ENCODE assay signal across 8 cellular contexts in the genomic region with DNA sequence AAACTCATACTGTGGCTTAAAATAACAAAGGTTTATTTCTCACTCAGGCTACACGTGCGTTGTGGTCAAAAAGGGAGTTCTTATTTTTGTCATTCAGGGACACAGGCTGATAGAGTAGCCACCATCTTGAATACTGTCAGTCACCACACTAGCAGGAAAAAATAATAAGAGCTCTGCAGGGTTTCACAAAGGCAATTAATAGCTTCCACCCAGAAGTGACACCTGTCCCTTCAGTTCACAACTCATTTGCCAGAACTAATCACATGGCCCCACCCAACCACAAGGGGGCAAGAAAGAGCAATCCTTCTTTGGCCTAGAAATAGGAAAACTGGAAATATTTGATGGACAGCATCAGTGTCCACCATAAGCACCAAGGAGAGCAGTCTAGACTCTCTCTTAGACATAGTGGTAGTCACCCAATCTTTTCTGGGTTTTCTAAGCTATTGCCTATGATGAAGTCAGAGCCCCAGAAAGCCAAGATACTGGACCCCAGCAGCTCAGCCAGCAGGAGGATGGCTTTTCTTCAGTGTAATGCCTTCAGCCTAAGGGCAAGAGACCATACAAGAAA. TPM values are rescaled to one million over a fixed set of nuclear protein-coding genes. Genes with fewer than 3 reads are reported as not detected.
DNase-seq lines count a peak whose midpoint lies in the region; ATAC-seq, FAIRE-seq and TF ChIP-seq lines count a peak whose summit lies in the region.

No MANE protein-coding gene starts in this region.

- DNase-seq in CD1c-positive myeloid dendritic cell (ENCODE audit: extremely low spot score) (peak; percentile 71), GM19239 (ENCODE audit: insufficient read length, low spot score) (no peak), NCI-H526 (lab: John Stamatoyannopoulos, UW) (peak; percentile 61 to 83), kidney epithelial cell (ENCODE audit: low read depth) (no peak), GDM1 (lab: John Stamatoyannopoulos, UW) (no peak), amniotic stem cell (lab: John Stamatoyannopoulos, UW) (no peak)

- no peak overlapping the region for H3K27ac Mint-ChIP-seq in activated T-helper 17 cell treated with anti-CD3 and anti-CD28 coated beads, Interleukin-2, amount 50 U/mL, for 72 hours

- H3K4me3 ChIP-seq in kidney epithelial cell (ENCODE audit: low read depth, low read length): no peak overlapping the region

- no peak overlapping the region for H3K4me3 Mint-ChIP-seq in activated T-helper 17 cell treated with anti-CD3 and anti-CD28 coated beads, Interleukin-2, amount 50 U/mL, for 72 hours

- H3K27me3 ChIP-seq in kidney epithelial cell (ENCODE audit: control insufficient read depth, insufficient read depth, low read length): peaks cover 43% of the 10 kb centered on the region

- peaks cover 34% of the 10 kb centered on the region for H3K27me3 Mint-ChIP-seq in activated T-helper 17 cell treated with anti-CD3 and anti-CD28 coated beads, Interleukin-2, amount 50 U/mL, for 72 hours

- peak; percentile 78 for FAIRE-seq in GM19239 (lab: Jason Lieb, UNC)

- H3K4me1 Mint-ChIP-seq in activated T-helper 17 cell treated with anti-CD3 and anti-CD28 coated beads, Interleukin-2, amount 50 U/mL, for 72 hours: peaks cover 6% of the 10 kb centered on the region

- H3K36me3 Mint-ChIP-seq in activated T-helper 17 cell treated with anti-CD3 and anti-CD28 coated beads, Interleukin-2, amount 50 U/mL, for 72 hours (ENCODE audit: low read depth): no peaks in the 10 kb centered on the region

- H3K36me3 ChIP-seq in kidney epithelial cell (ENCODE audit: control insufficient read depth, insufficient read depth, low read length): no peaks in the 10 kb centered on the region

- peak; percentile 72 for TF ChIP-seq CTCF in kidney epithelial cell (IDR thresholded peaks at IDR 0.05; ENCODE audit: insufficient read depth, low read length, poor library complexity, severe bottlenecking)

- H3K9me3 Mint-ChIP-seq in activated T-helper 17 cell treated with anti-CD3 and anti-CD28 coated beads, Interleukin-2, amount 50 U/mL, for 72 hours: no peaks in the 10 kb centered on the region

- ATAC-seq in activated T-helper 17 cell treated with anti-CD3 and anti-CD28 coated beads, Interleukin-2, amount 50 U/mL, for 72 hours (replicated peaks): peak; percentile 37
- ATAC-seq in HG02642 (IDR thresholded peaks at IDR 0.05; ENCODE audit: poor library complexity, unreplicated experiment): no peak

RNA-seq across cellular contexts. Expression of gene HAPLN2, which starts 8.2 kb away (rescaled TPM):
- total RNA-seq in activated T-helper 17 cell treated with anti-CD3 and anti-CD28 coated beads, Interleukin-2, amount 50 U/mL, for 72 hours: 1 to 10 TPM in 1 of 2 donors, under 1 TPM in 1; 0.30 to 1.5 TPM
- not detected in 2 replicates for total RNA-seq in kidney epithelial cell

RNA-seq across cellular contexts. Expression of gene BCAN, which starts 14.5 kb away (rescaled TPM):
- not detected for total RNA-seq in activated T-helper 17 cell treated with anti-CD3 and anti-CD28 coated beads, Interleukin-2, amount 50 U/mL, for 72 hours
- total RNA-seq in kidney epithelial cell: 0.14 and 0.17 TPM in 2 replicates

RNA-seq across cellular contexts. Expression of gene GPATCH4, which starts 26.1 kb away (rescaled TPM):
- total RNA-seq in activated T-helper 17 cell treated with anti-CD3 and anti-CD28 coated beads, Interleukin-2, amount 50 U/mL, for 72 hours: 10 to 100 TPM; 21.3 to 51.8 TPM
- total RNA-seq in kidney epithelial cell: 19.1 and 21.8 TPM in 2 replicates

RNA-seq across cellular contexts. Expression of gene NAXE, which starts 35.8 kb away (rescaled TPM):
- 10 to 100 TPM; 56.2 to 74.7 TPM for total RNA-seq in activated T-helper 17 cell treated with anti-CD3 and anti-CD28 coated beads, Interleukin-2, amount 50 U/mL, for 72 hours
- total RNA-seq in kidney epithelial cell: 83.8 and 115 TPM in 2 replicates

RNA-seq across cellular contexts. Expression of gene TTC24, which starts 47.9 kb away (rescaled TPM):
- total RNA-seq in activated T-helper 17 cell treated with anti-CD3 and anti-CD28 coated beads, Interleukin-2, amount 50 U/mL, for 72 hours: under 1 TPM in 1 of 2 donors, not detected in 1; 0.79 TPM
- not detected in 2 replicates for total RNA-seq in kidney epithelial cell

Comparison
In these comparisons a context has a peak if more than half of its experiments do, and no peak if none do; other contexts are left out.
1. DNase-seq: peak in CD1c-positive myeloid dendritic cell (single experiment) and NCI-H526 (2 of 2); none in GM19239 (single experiment), kidney epithelial cell (single experiment), GDM1 (single experiment) and amniotic stem cell (single experiment).